1 cellular context compared by ENCODE assay signal in the genomic region with DNA sequence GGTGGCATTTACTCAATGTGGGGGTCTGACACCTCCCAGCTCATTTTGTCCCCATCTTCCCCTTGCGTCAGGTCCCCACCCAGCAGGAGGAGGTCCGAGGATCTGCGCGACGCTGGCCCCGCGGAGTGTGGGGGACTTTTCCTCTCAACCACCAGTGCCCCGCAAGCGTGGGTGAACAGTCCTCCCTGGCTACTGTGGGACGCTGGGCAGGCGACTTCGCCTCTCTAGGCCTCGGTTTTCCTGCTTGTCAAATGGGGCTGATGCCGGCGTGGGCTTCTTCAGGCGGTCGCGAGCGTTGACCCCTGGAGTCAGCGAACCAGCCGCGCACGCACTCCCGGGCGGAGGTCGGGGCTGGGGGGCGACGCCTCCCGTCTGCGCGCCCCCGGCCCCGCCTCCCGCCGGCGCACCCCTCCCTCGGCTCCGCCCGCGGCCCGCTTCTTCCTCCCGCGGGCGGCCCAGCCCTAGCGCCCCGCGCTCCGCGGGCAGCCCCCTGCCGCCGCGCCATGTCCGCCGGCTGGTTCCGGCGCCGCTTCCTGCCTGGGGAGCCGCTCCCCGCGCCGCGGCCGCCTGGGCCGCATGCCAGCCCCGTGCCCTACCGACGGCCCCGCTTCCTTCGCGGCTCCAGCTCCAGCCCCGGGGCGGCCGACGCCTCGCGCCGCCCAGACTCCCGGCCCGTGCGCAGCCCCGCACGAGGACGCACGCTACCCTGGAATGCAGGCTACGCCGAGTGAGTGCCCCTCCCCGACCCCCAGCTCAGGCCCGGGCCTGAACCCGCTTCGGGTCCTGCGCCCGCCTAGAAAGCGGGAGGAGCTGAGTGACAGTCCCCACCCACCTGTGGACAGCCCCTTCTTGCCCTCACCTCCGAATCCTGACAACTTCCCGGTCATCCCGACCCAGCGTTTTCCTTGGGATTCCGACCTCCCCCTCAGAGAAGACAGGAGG.
TF ChIP-seq lines count a peak whose summit lies in the region.

A gene with protein sequence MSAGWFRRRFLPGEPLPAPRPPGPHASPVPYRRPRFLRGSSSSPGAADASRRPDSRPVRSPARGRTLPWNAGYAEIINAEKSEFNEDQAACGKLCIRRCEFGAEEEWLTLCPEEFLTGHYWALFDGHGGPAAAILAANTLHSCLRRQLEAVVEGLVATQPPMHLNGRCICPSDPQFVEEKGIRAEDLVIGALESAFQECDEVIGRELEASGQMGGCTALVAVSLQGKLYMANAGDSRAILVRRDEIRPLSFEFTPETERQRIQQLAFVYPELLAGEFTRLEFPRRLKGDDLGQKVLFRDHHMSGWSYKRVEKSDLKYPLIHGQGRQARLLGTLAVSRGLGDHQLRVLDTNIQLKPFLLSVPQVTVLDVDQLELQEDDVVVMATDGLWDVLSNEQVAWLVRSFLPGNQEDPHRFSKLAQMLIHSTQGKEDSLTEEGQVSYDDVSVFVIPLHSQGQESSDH (plus strand): TSS at position 438 of the 942 bp plus-strand sequence. CDS start 66 bp downstream, at position 504.

TF ChIP-seq in IMR-90, 13 proteins besides CTCF, POLR2A, EP300 and RAD21:
- TF ChIP-seq MXI1 (IDR thresholded peaks at IDR 0.05; ENCODE audit: borderline replicate concordance, low read depth, low read length) (0 out of 2 replicates have a peak, but pooled peaks have one; percentile 37), BHLHE40 (IDR thresholded peaks at IDR 0.05; ENCODE audit: low read depth, low read length) (peak; percentile 83), SMC3 (IDR thresholded peaks at IDR 0.05; ENCODE audit: low read depth, low read length) (no peak), MAZ (IDR thresholded peaks at IDR 0.05; ENCODE audit: borderline replicate concordance, low read depth, low read length) (0 out of 2 replicates have a peak, but pooled peaks have one; percentile 27), MAFK (IDR thresholded peaks at IDR 0.05; ENCODE audit: low read depth, low read length) (no peak)
- TF ChIP-seq, protein P1, sequence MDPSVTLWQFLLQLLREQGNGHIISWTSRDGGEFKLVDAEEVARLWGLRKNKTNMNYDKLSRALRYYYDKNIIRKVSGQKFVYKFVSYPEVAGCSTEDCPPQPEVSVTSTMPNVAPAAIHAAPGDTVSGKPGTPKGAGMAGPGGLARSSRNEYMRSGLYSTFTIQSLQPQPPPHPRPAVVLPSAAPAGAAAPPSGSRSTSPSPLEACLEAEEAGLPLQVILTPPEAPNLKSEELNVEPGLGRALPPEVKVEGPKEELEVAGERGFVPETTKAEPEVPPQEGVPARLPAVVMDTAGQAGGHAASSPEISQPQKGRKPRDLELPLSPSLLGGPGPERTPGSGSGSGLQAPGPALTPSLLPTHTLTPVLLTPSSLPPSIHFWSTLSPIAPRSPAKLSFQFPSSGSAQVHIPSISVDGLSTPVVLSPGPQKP (IDR thresholded peaks at IDR 0.05; ENCODE audit: borderline replicate concordance, low read depth, low read length): no peak
TF ChIP-seq in IMR-90: peak in this region for 3.
